In the genomic region with DNA sequence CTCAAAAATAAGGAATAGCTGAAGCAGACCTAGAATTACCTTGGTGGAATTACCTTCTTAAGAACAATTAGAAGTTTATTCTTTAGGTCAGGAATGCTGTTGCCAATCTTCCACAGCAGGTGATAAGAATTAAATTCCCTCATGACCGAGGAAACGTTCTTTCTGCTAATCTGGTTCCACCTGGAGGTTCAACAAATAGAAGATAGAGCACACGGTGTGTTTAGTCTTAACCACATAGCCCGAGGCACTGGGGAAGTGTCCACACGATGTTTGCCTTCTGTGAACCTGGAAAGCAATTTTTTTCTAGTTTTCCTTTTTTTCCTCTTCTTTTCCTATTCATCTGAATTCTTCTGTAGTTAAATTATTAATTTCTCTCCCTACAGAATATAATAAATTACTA, we compare ENCODE assay signal across 22 cellular contexts.
DNase-seq lines count a peak whose midpoint lies in the region; ATAC-seq and TF ChIP-seq lines count a peak whose summit lies in the region.
"Had no signal": no experiment of that assay in that cellular context is flagged by ENCODE, and none has a peak within 500 bp of the region (broad histone marks: within the 10 kb centered on the region; RNA-seq: fewer than 3 reads in every experiment).

No MANE protein-coding gene starts in this region.

- H3K27me3 ChIP-seq in body of pancreas, result no peaks in the 10 kb centered on the region
- H3K27me3 ChIP-seq: MG63 had no signal

- peak overlapping the region; percentile 33 for H3K27ac Mint-ChIP-seq in progenitor cell of endocrine pancreas
- H3K27ac Mint-ChIP-seq in activated CD8-positive, alpha-beta memory T cell treated with anti-CD3 and anti-CD28 coated beads, Interleukin-2, amount 10 ng/mL, durations not matched to agents 7 days and 5 days, result no peak overlapping the region
- H3K27ac Mint-ChIP-seq: CD8-positive, alpha-beta memory T cell had no signal

- H3K4me3 Mint-ChIP-seq in progenitor cell of endocrine pancreas (ENCODE audit: low read depth), result no peak overlapping the region
- no peak overlapping the region for H3K4me3 Mint-ChIP-seq in activated CD8-positive, alpha-beta memory T cell treated with anti-CD3 and anti-CD28 coated beads, Interleukin-2, amount 10 ng/mL, durations not matched to agents 7 days and 5 days
- H3K4me3 Mint-ChIP-seq: CD8-positive, alpha-beta memory T cell had no signal

- H3K36me3 ChIP-seq in body of pancreas (replicated peaks in 1 of 2; ENCODE audit: insufficient read depth in 1 of 2, low read depth in 2 of 2), result no peaks in the 10 kb centered on the region
- H3K36me3 ChIP-seq: MG63 had no signal

- H3K36me3 Mint-ChIP-seq in progenitor cell of endocrine pancreas (ENCODE audit: insufficient read depth), result no peaks in the 10 kb centered on the region
- H3K36me3 Mint-ChIP-seq in activated CD8-positive, alpha-beta memory T cell treated with anti-CD3 and anti-CD28 coated beads, Interleukin-2, amount 10 ng/mL, durations not matched to agents 7 days and 5 days, result no peaks in the 10 kb centered on the region
- H3K36me3 Mint-ChIP-seq: CD8-positive, alpha-beta memory T cell had no signal

- ATAC-seq in body of pancreas, result peak; percentile 90
- no peak for ATAC-seq in activated CD8-positive, alpha-beta memory T cell treated with anti-CD3 and anti-CD28 coated beads, Interleukin-2, amount 10 ng/mL, durations not matched to agents 7 days and 5 days
- ATAC-seq: HCT116 had no signal

- intact Hi-C loops in body of pancreas (cut with DNase I), result no loop called here

- peak overlapping the region in 3 of 4 donors; percentile 5 to 68 (median 60) for H3K27ac ChIP-seq in body of pancreas
- H3K27ac ChIP-seq: RWPE1, SK-N-MC had no signal

- peaks cover 28% of the 10 kb centered on the region for H3K4me1 Mint-ChIP-seq in progenitor cell of endocrine pancreas (ENCODE audit: low read depth)
- H3K4me1 Mint-ChIP-seq in activated CD8-positive, alpha-beta memory T cell treated with anti-CD3 and anti-CD28 coated beads, Interleukin-2, amount 10 ng/mL, durations not matched to agents 7 days and 5 days, result no peaks in the 10 kb centered on the region
- H3K4me1 Mint-ChIP-seq: CD8-positive, alpha-beta memory T cell had no signal

- H3K9me3 Mint-ChIP-seq in progenitor cell of endocrine pancreas (ENCODE audit: low read depth), result no peaks in the 10 kb centered on the region
- no peaks in the 10 kb centered on the region for H3K9me3 Mint-ChIP-seq in activated CD8-positive, alpha-beta memory T cell treated with anti-CD3 and anti-CD28 coated beads, Interleukin-2, amount 10 ng/mL, durations not matched to agents 7 days and 5 days (ENCODE audit: low read depth)

- peak; percentile 36 to 60 for DNase-seq in NCI-H2081 (lab: John Stamatoyannopoulos, UW)
- DNase-seq in NCI-H2081 treated with DMSO at 0.1 percent for 48 hours (lab: John Stamatoyannopoulos, UW), result no peak
- DNase-seq in NCI-H146 treated with DMSO at 0.1 percent for 48 hours (lab: John Stamatoyannopoulos, UW; ENCODE audit: unreplicated experiment), result peak; percentile 64
- DNase-seq in body of pancreas, result peak; percentile 18 to 63 (median 40)
- no peak for DNase-seq in progenitor cell of endocrine pancreas (ENCODE audit: low spot score, unreplicated experiment)
- DNase-seq in H4 (ENCODE audit: low spot score), result no peak
- no peak for DNase-seq in NCI-H187 treated with DMSO at 0.1 percent for 48 hours (lab: John Stamatoyannopoulos, UW)
- no peak for DNase-seq in activated CD8-positive, alpha-beta memory T cell treated with anti-CD3 and anti-CD28 coated beads, Interleukin-2, amount 10 ng/mL, durations not matched to agents 7 days and 5 days
- DNase-seq: AML-193; C1 segment of cervical spinal cord; CD8-positive, alpha-beta memory T cell; DND-41; GOT3; Karpas-422; MG63; NCI-H1436; NCI-H446 treated with DMSO at 0.1 percent for 48 hours; NCI-H748 treated with DMSO at 0.1 percent for 48 hours; SHP77 treated with DMSO at 0.1 percent for 48 hours had no signal

- peaks cover 30% of the 10 kb centered on the region for H3K4me1 ChIP-seq in body of pancreas

- no peaks in the 10 kb centered on the region for H3K9me3 ChIP-seq in body of pancreas
- H3K9me3 ChIP-seq: MG63 had no signal

- CTCF ChIA-PET in activated CD8-positive, alpha-beta memory T cell treated with anti-CD3 and anti-CD28 coated beads, Interleukin-2, amount 10 ng/mL, durations not matched to agents 7 days and 5 days (lab: Charles Lee), result no interaction called here

- 12 to 17% methylated on average over 5 of the region's 5 CpGs for WGBS in body of pancreas, 2 donors

- TF ChIP-seq POLR2A in body of pancreas (IDR thresholded peaks at IDR 0.05), result peak in 1 of 3 donors; percentile 43

- TF ChIP-seq CTCF in body of pancreas (IDR thresholded peaks at IDR 0.05), result peak in 3 of 7 experiments; percentile 12 to 26 (median 17)
- TF ChIP-seq CTCF in progenitor cell of endocrine pancreas (IDR thresholded peaks at IDR 0.05; ENCODE audit: unreplicated experiment), result no peak

- no peaks in the 10 kb centered on the region for H3K27me3 Mint-ChIP-seq in progenitor cell of endocrine pancreas
- H3K27me3 Mint-ChIP-seq in activated CD8-positive, alpha-beta memory T cell treated with anti-CD3 and anti-CD28 coated beads, Interleukin-2, amount 10 ng/mL, durations not matched to agents 7 days and 5 days, result no peaks in the 10 kb centered on the region
- H3K27me3 Mint-ChIP-seq: CD8-positive, alpha-beta memory T cell had no signal

- H3K4me3 ChIP-seq in body of pancreas, result no peak overlapping the region
- H3K4me3 ChIP-seq: MG63, SK-N-MC had no signal

Comparison
In these comparisons a context has a peak if more than half of its experiments do, and no peak if none do; other contexts are left out.
1. DNase-seq: peak in NCI-H2081 (2 of 2), NCI-H146 treated with DMSO at 0.1 percent for 48 hours (single experiment) and body of pancreas (4 of 4); none in NCI-H2081 treated with DMSO at 0.1 percent for 48 hours (single experiment), progenitor cell of endocrine pancreas (single experiment), H4 (single experiment), NCI-H187 treated with DMSO at 0.1 percent for 48 hours (single experiment) and activated CD8-positive, alpha-beta memory T cell treated with anti-CD3 and anti-CD28 coated beads, Interleukin-2, amount 10 ng/mL, durations not matched to agents 7 days and 5 days (single experiment).